Comparison of ENCODE assay signal across 8 cellular contexts in genomic region chr19:34733266-34733825, GRCh38. TPM values are rescaled to one million over a fixed set of nuclear protein-coding genes. Genes with fewer than 3 reads are reported as not detected.
DNase-seq lines count a peak whose midpoint lies in the region; ATAC-seq and TF ChIP-seq lines count a peak whose summit lies in the region.

No MANE protein-coding gene starts in this region.

- DNase-seq in BE2C (no peak), OCI-M2 (lab: John Stamatoyannopoulos, UW; ENCODE audit: unreplicated experiment) (peak; percentile 99), dermis microvascular lymphatic vessel endothelial cell (ENCODE audit: low read depth in 2 of 2) (peak; percentile 67 to 80)
- DNase-seq in stimulated activated CD4-positive, alpha-beta T cell treated with anti-CD3 and anti-CD28 coated beads, Interleukin-2, amount 100 ng/mL, for 48 hours, result no peak

- H3K27me3 ChIP-seq in BE2C (no peaks in the 10 kb centered on the region), mucosa of stomach (ENCODE audit: control insufficient read depth, insufficient read depth, low read length) (no peaks in the 10 kb centered on the region)

- ATAC-seq in HG03060 (IDR thresholded peaks at IDR 0.05; ENCODE audit: low read depth, unreplicated experiment) (peak; percentile 11), GM18517 (IDR thresholded peaks at IDR 0.05; ENCODE audit: unreplicated experiment) (no peak)

- H3K36me3 ChIP-seq in BE2C (no peaks in the 10 kb centered on the region), mucosa of stomach (ENCODE audit: control insufficient read depth, insufficient read depth, low read length) (no peaks in the 10 kb centered on the region)

- peak; percentile 47 for TF ChIP-seq POLR2A in GM15510 (IDR thresholded peaks at IDR 0.05; ENCODE audit: borderline replicate concordance, extremely low read depth, insufficient read length)

- H3K4me1 ChIP-seq in BE2C, result no peaks in the 10 kb centered on the region; the same call in 1 of the 2 replicates
- H3K4me1 ChIP-seq in mucosa of stomach (ENCODE audit: control insufficient read depth, insufficient read depth, low read length), result peaks cover 12% of the 10 kb centered on the region

- H3K4me3 ChIP-seq in BE2C (ENCODE audit: low read depth, low read length) (peak overlapping the region; percentile 78), mucosa of stomach (ENCODE audit: low read length) (peak overlapping the region; percentile 52)

- no peaks in the 10 kb centered on the region for H3K9me3 ChIP-seq in BE2C
- no peaks in the 10 kb centered on the region for H3K9me3 ChIP-seq in mucosa of stomach (ENCODE audit: control insufficient read depth, low read length)

- TF ChIP-seq CTCF in BE2C (IDR thresholded peaks at IDR 0.05; ENCODE audit: low read depth, low read length), result no peak

- peak overlapping the region; percentile 76 for H3K9ac ChIP-seq in mucosa of stomach (ENCODE audit: low read length)

RNA-seq across cellular contexts. Expression of gene ZNF181, which starts 0.7 kb away (rescaled TPM):
- 21.3 TPM for polyA plus RNA-seq in BE2C (2012; ENCODE audit: insufficient read depth, insufficient read length, low read depth)
- total RNA-seq in dermis microvascular lymphatic vessel endothelial cell, result 12.1 and 19.8 TPM in 2 replicates

RNA-seq across cellular contexts. Expression of gene ZNF599, which starts 39.7 kb away (rescaled TPM):
- 8.3 TPM for polyA plus RNA-seq in BE2C (2012; ENCODE audit: insufficient read depth, insufficient read length, low read depth)
- total RNA-seq in dermis microvascular lymphatic vessel endothelial cell, result 3.7 and 6.4 TPM in 2 replicates

RNA-seq across cellular contexts. Expression of gene ZNF302, which starts 55.9 kb away (rescaled TPM):
- polyA plus RNA-seq in BE2C (2012; ENCODE audit: insufficient read depth, insufficient read length, low read depth), result 28.9 TPM
- total RNA-seq in dermis microvascular lymphatic vessel endothelial cell, result 8.1 and 11.5 TPM in 2 replicates

RNA-seq across cellular contexts. Expression of gene SCGB2B2, which starts 56.4 kb away (rescaled TPM):
- 0.29 TPM for polyA plus RNA-seq in BE2C (2012; ENCODE audit: insufficient read depth, insufficient read length, low read depth)
- 0.13 TPM in 1 of 2 replicates, not detected in the other for total RNA-seq in dermis microvascular lymphatic vessel endothelial cell

Comparison
In these comparisons a context has a peak if more than half of its experiments do, and no peak if none do; other contexts are left out.
1. DNase-seq: peak in OCI-M2 (single experiment) and dermis microvascular lymphatic vessel endothelial cell (2 of 2); none in BE2C (single experiment) and stimulated activated CD4-positive, alpha-beta T cell treated with anti-CD3 and anti-CD28 coated beads, Interleukin-2, amount 100 ng/mL, for 48 hours (0 of 2).